ENCODE assay signal across 8 cellular contexts in the genomic region with DNA sequence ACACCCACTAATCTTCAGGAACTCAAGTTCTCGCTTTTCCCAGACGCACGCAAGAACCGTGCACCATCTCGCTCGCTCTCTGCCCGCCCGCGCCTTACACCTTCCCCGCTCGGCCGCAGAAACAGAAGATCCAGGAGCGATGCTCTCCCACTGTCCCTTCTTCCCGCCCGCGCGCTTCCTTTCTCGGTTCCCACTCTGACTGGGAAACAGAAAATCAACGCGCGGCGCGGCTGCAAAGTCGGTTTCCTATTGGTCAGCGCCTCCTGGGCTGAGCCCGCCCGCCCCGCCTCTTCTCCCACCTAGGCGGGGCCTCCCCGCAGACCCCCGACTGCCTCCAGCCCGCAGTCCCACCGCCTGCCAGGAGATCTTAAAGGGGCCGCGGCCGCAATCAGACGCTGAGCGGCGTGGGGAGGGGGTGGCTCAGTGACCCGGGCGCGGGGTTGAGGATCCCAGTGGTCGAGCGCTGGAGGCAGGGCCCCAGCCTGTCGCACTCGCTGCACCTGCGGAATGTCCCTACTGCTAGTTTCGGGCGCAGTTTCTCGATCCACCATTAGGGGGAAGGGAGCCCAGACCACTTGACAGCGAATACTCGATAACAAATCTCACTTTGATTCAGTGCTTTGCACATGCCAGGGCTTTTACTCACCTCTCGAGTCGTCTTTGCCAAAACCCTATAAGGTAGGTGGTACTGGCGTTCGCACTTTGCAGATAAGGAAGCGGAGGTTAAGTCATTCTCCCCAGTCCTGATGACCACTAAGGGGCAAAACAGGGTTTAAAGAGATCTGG. TPM values are rescaled to one million over a fixed set of nuclear protein-coding genes. Genes with fewer than 3 reads are reported as not detected.
DNase-seq lines count a peak whose midpoint lies in the region; ATAC-seq, FAIRE-seq and TF ChIP-seq lines count a peak whose summit lies in the region.

No MANE protein-coding gene starts in this region.

- no peak overlapping the region for H3K27ac ChIP-seq in endothelial cell of umbilical vein (ENCODE audit: insufficient read depth, low read depth, low read length)

- DNase-seq in Caki2 (ENCODE audit: low read depth) (peak; percentile 95), HUDEP-2 (lab: John Stamatoyannopoulos, UW; ENCODE audit: unreplicated experiment in 76 of 76) (peak; percentile 86 to 100 (median 99)), NOMO-1 treated with dmso at 0.1 percent for 144 hours (lab: John Stamatoyannopoulos, UW; ENCODE audit: unreplicated experiment) (peak; percentile 99), endothelial cell of umbilical vein (ENCODE audit: low read depth, low spot score) (peak; percentile 95), midbrain (lab: John Stamatoyannopoulos, UW) (peak; percentile 99)
- peak; percentile 94 for DNase-seq in activated CD8-positive, alpha-beta memory T cell treated with anti-CD3 and anti-CD28 coated beads, Interleukin-2, amount 50 U/mL, for 24 hours (ENCODE audit: extremely low read depth)
- peak; percentile 92 to 96 for DNase-seq in stimulated activated CD8-positive, alpha-beta memory T cell treated with anti-CD3 and anti-CD28 coated beads, Interleukin-2, amount 100 ng/mL, for 1 hour (ENCODE audit: low read depth in 2 of 2)

- H3K27me3 ChIP-seq in endothelial cell of umbilical vein (ENCODE audit: control insufficient read depth in 2 of 2, insufficient read depth in 2 of 2, low read length in 2 of 2) = peaks cover 7 to 15% of the 10 kb centered on the region in 2 experiments

- peaks cover 7% of the 10 kb centered on the region for H3K4me1 ChIP-seq in endothelial cell of umbilical vein (ENCODE audit: control insufficient read depth, extremely low read depth, insufficient read depth, low read length)

- H4K20me1 ChIP-seq in endothelial cell of umbilical vein (replicated peaks; ENCODE audit: control insufficient read depth, extremely low read depth, insufficient read depth, low read length) = no peaks in the 10 kb centered on the region

- no peak for TF ChIP-seq POLR2A in endothelial cell of umbilical vein (IDR thresholded peaks at IDR 0.05; ENCODE audit: low read depth, low read length)

- no peak overlapping the region for H3K9ac ChIP-seq in endothelial cell of umbilical vein (replicated peaks; ENCODE audit: extremely low read depth, insufficient read depth, low read length)

- H3K79me2 ChIP-seq in endothelial cell of umbilical vein (ENCODE audit: control insufficient read depth, insufficient read depth, low read length) = no peaks in the 10 kb centered on the region

- intact Hi-C loops in endothelial cell of umbilical vein (cut with micrococcal nuclease) = loop anchor here (1.0 to 5.0 kb wide), 2 partner anchors 35 to 402 kb away; no protein-coding TSS in a partner anchor

- H3K9me1 ChIP-seq in endothelial cell of umbilical vein (replicated peaks; ENCODE audit: control insufficient read depth, extremely low read depth, insufficient read depth, low read length) = no peaks in the 10 kb centered on the region

- CTCF ChIA-PET in endothelial cell of umbilical vein (lab: Charles Lee) = interaction anchor here (1.1 to 1.3 kb wide), 2 partner anchors 35 to 56 kb away, joined by 3 to 5 read pairs; partner anchors contain the start of gene KHSRP

- no peaks in the 10 kb centered on the region for H3K36me3 ChIP-seq in endothelial cell of umbilical vein (ENCODE audit: control insufficient read depth in 2 of 2, extremely low read depth in 1 of 2, insufficient read depth in 2 of 2, low read length in 2 of 2)

- peak; percentile 63 to 65 for TF ChIP-seq CTCF in endothelial cell of umbilical vein (IDR thresholded peaks at IDR 0.05; ENCODE audit: extremely low read depth in 1 of 2, insufficient read depth in 1 of 2, low read depth in 1 of 2, low read length in 2 of 2)

- POLR2A ChIA-PET in endothelial cell of umbilical vein (lab: Charles Lee) = no interaction called here

- peak overlapping the region; percentile 54 to 72 (median 58) for H3K4me3 ChIP-seq in endothelial cell of umbilical vein (replicated peaks in 1 of 3; ENCODE audit: insufficient read depth in 1 of 3, low read depth in 1 of 3, low read length in 3 of 3)

- in situ Hi-C loops in Caki2 (cut with HindIII; ENCODE audit: low pct_unique_long_range_greater_than_20kb, low sequenced_read_pairs) = no loop called here

- peak; percentile 92 for FAIRE-seq in endothelial cell of umbilical vein (lab: Jason Lieb, UNC)

- H3K4me2 ChIP-seq in endothelial cell of umbilical vein (ENCODE audit: insufficient read depth, low read length) = peak overlapping the region; percentile 90

- H2AFZ ChIP-seq in endothelial cell of umbilical vein (ENCODE audit: low read depth, low read length) = peak overlapping the region; percentile 98

- BruUV-seq in endothelial cell of umbilical vein (replicated peaks; lab: Mats Ljungman, UMichigan) = no TSS peak

- no peaks in the 10 kb centered on the region for H3K9me3 ChIP-seq in endothelial cell of umbilical vein (replicated peaks; ENCODE audit: control insufficient read depth, insufficient read depth, low read length)

- dilution Hi-C loops in endothelial cell of umbilical vein (cut with MboI; ENCODE audit: extremely low pct_ligation_motif_present, low sequenced_read_pairs) = no loop called here

- ATAC-seq in GM21367 (IDR thresholded peaks at IDR 0.05; ENCODE audit: unreplicated experiment) = peak; percentile 53

TF ChIP-seq in endothelial cell of umbilical vein, 7 proteins besides CTCF, POLR2A, EP300 and RAD21:
- TF ChIP-seq FOS (IDR thresholded peaks at IDR 0.05; ENCODE audit: borderline replicate concordance, insufficient read depth, low read length) (peak; percentile 6), GATA2 (IDR thresholded peaks at IDR 0.05; ENCODE audit: insufficient read depth, insufficient read length, low read depth, low read length) (no peak)

RNA-seq across cellular contexts. Expression of gene SLC25A23, which starts 0.7 kb away (rescaled TPM):
- total RNA-seq in Caki2 (2014; rRNA removed; shearing (Covaris generic); ENCODE audit: low replicate concordance) = 19.5 and 40.7 TPM in 2 replicates
- total RNA-seq in endothelial cell of umbilical vein = 33.5 and 37.6 TPM in 2 replicates
- 10.2 and 12.8 TPM in 2 replicates for polyA plus RNA-seq in endothelial cell of umbilical vein
- polyA plus RNA-seq in endothelial cell of umbilical vein (2011; cell fraction: cytosol; rRNA removed) = 9.7 and 11.5 TPM in 2 replicates
- 8.1 and 9.2 TPM in 2 replicates for polyA plus RNA-seq in endothelial cell of umbilical vein (2011; cell fraction: nucleus; rRNA removed)
- polyA plus RNA-seq in endothelial cell of umbilical vein (2012) = 29.9 and 32.5 TPM in 2 replicates
- polyA minus RNA-seq in endothelial cell of umbilical vein = 15.5 and 16.0 TPM in 2 replicates
- 18.4 TPM for polyA minus RNA-seq in endothelial cell of umbilical vein (2011; cell fraction: cytosol; rRNA and poly(A)+ RNA removed)
- polyA minus RNA-seq in endothelial cell of umbilical vein (2011; cell fraction: nucleus; rRNA and poly(A)+ RNA removed) = 4.6 and 5.5 TPM in 2 replicates

RNA-seq across cellular contexts. Expression of gene CRB3, which starts 3.8 kb away (rescaled TPM):
- total RNA-seq in Caki2 (2014; rRNA removed; shearing (Covaris generic); ENCODE audit: low replicate concordance) = 22.0 and 34.7 TPM in 2 replicates
- total RNA-seq in endothelial cell of umbilical vein = not detected in 2 replicates
- not detected in 2 replicates for polyA plus RNA-seq in endothelial cell of umbilical vein
- not detected in 2 replicates for polyA plus RNA-seq in endothelial cell of umbilical vein (2011; cell fraction: cytosol; rRNA removed)
- not detected in 2 replicates for polyA plus RNA-seq in endothelial cell of umbilical vein (2011; cell fraction: nucleus; rRNA removed)
- not detected in 2 replicates for polyA plus RNA-seq in endothelial cell of umbilical vein (2012)
- polyA minus RNA-seq in endothelial cell of umbilical vein = not detected in 2 replicates
- polyA minus RNA-seq in endothelial cell of umbilical vein (2011; cell fraction: cytosol; rRNA and poly(A)+ RNA removed) = 4.8 TPM
- polyA minus RNA-seq in endothelial cell of umbilical vein (2011; cell fraction: nucleus; rRNA and poly(A)+ RNA removed) = not detected in 2 replicates

RNA-seq across cellular contexts. Expression of gene DENND1C, which starts 21.3 kb away (rescaled TPM):
- not detected in 2 replicates for total RNA-seq in Caki2 (2014; rRNA removed; shearing (Covaris generic); ENCODE audit: low replicate concordance)
- total RNA-seq in endothelial cell of umbilical vein = not detected in 2 replicates
- polyA plus RNA-seq in endothelial cell of umbilical vein = not detected in 2 replicates
- not detected in 2 replicates for polyA plus RNA-seq in endothelial cell of umbilical vein (2011; cell fraction: cytosol; rRNA removed)
- not detected in 2 replicates for polyA plus RNA-seq in endothelial cell of umbilical vein (2011; cell fraction: nucleus; rRNA removed)
- polyA plus RNA-seq in endothelial cell of umbilical vein (2012) = not detected in 2 replicates
- polyA minus RNA-seq in endothelial cell of umbilical vein = not detected in 2 replicates
- polyA minus RNA-seq in endothelial cell of umbilical vein (2011; cell fraction: cytosol; rRNA and poly(A)+ RNA removed) = not detected
- not detected in 2 replicates for polyA minus RNA-seq in endothelial cell of umbilical vein (2011; cell fraction: nucleus; rRNA and poly(A)+ RNA removed)

RNA-seq across cellular contexts. Expression of gene SLC25A41, which starts 26.7 kb away (rescaled TPM):
- not detected in 2 replicates for total RNA-seq in Caki2 (2014; rRNA removed; shearing (Covaris generic); ENCODE audit: low replicate concordance)
- 0.39 TPM in 1 of 2 replicates, not detected in the other for total RNA-seq in endothelial cell of umbilical vein
- 0.06 and 0.21 TPM in 2 replicates for polyA plus RNA-seq in endothelial cell of umbilical vein
- polyA plus RNA-seq in endothelial cell of umbilical vein (2011; cell fraction: cytosol; rRNA removed) = 0.08 and 0.18 TPM in 2 replicates
- polyA plus RNA-seq in endothelial cell of umbilical vein (2011; cell fraction: nucleus; rRNA removed) = 0.25 and 0.28 TPM in 2 replicates
- polyA plus RNA-seq in endothelial cell of umbilical vein (2012) = not detected in 2 replicates
- polyA minus RNA-seq in endothelial cell of umbilical vein = not detected in 2 replicates
- not detected for polyA minus RNA-seq in endothelial cell of umbilical vein (2011; cell fraction: cytosol; rRNA and poly(A)+ RNA removed)
- polyA minus RNA-seq in endothelial cell of umbilical vein (2011; cell fraction: nucleus; rRNA and poly(A)+ RNA removed) = not detected in 2 replicates

RNA-seq across cellular contexts. Expression of gene KHSRP, which starts 35.7 kb away (rescaled TPM):
- 56.0 and 72.8 TPM in 2 replicates for total RNA-seq in Caki2 (2014; rRNA removed; shearing (Covaris generic); ENCODE audit: low replicate concordance)
- 367 and 372 TPM in 2 replicates for total RNA-seq in endothelial cell of umbilical vein
- 98.0 and 98.3 TPM in 2 replicates for polyA plus RNA-seq in endothelial cell of umbilical vein
- 107 and 116 TPM in 2 replicates for polyA plus RNA-seq in endothelial cell of umbilical vein (2011; cell fraction: cytosol; rRNA removed)
- polyA plus RNA-seq in endothelial cell of umbilical vein (2011; cell fraction: nucleus; rRNA removed) = 117 and 120 TPM in 2 replicates
- 234 and 257 TPM in 2 replicates for polyA plus RNA-seq in endothelial cell of umbilical vein (2012)
- 148 and 162 TPM in 2 replicates for polyA minus RNA-seq in endothelial cell of umbilical vein
- 114 TPM for polyA minus RNA-seq in endothelial cell of umbilical vein (2011; cell fraction: cytosol; rRNA and poly(A)+ RNA removed)
- 60.1 and 76.9 TPM in 2 replicates for polyA minus RNA-seq in endothelial cell of umbilical vein (2011; cell fraction: nucleus; rRNA and poly(A)+ RNA removed)

Comparison
In these comparisons a context has a peak if more than half of its experiments do, and no peak if none do; other contexts are left out.
1. RNA of gene CRB3, which starts 3.8 kb away (total RNA-seq): 22.0 to 34.7 TPM in Caki2; not detected in endothelial cell of umbilical vein; every median in the first group is over 10 times any median in the second.
2. Peak in every context shown above with its lines, with median percentiles within 50 percentile points of each other: DNase-seq.